In the genomic region with DNA sequence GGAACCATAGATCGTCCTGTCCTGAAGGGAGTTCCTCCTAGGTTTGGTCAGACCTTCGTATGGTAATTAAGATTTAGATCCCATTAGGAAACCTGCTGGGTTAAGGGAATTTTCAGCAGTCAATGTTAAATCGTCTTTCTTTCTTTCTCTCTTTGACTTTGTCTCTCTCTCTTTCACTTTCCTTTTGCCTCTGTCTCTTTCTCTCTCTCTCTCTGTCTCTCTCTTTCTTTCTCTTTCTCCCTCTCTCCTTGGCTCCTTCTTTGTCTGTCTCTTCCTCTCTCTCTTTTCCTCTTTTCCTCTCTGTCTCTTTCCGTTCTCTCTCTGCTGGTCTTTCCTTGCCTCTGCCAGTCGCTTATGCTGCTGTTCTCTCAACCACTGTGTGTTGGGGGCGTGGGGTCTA, we compare ENCODE assay signal across 18 cellular contexts. TPM values are rescaled to one million over a fixed set of nuclear protein-coding genes. Genes with fewer than 3 reads are reported as not detected.
DNase-seq lines count a peak whose midpoint lies in the region; ATAC-seq and TF ChIP-seq lines count a peak whose summit lies in the region.
"Had no signal": no experiment of that assay in that cellular context is flagged by ENCODE, and none has a peak within 500 bp of the region (broad histone marks: within the 10 kb centered on the region; RNA-seq: fewer than 3 reads in every experiment).

No MANE protein-coding gene starts in this region.

- intact Hi-C loops in natural killer cell (cut with micrococcal nuclease), result no loop called here

- CTCF ChIA-PET in WTC11 (lab: Charles Lee), result no interaction called here

- peak overlapping the region; percentile 11 for H3K4me3 Mint-ChIP-seq in T-helper 1 cell treated with Interleukin-12 subunit alpha and Interleukin-12 subunit beta and Interleukin-4 antibody, amounts not matched to agents 30 μg/mL and 1 μg/mL, for 36 hours
- peak overlapping the region; percentile 61 for H3K4me3 Mint-ChIP-seq in natural killer cell treated with Interleukin-12 subunit alpha and Interleukin-12 subunit beta and Interleukin-15 and Interleukin-18, amount 100 ng/mL, for 72 hours
- H3K4me3 Mint-ChIP-seq in natural killer cell (no peak overlapping the region), WTC11 (no peak overlapping the region)
- no peak overlapping the region for H3K4me3 Mint-ChIP-seq in central memory CD8-positive, alpha-beta T cell
- H3K4me3 Mint-ChIP-seq: CD14-positive monocyte, GM23338 had no signal

- DNase-seq in T-helper 1 cell, result no peak
- DNase-seq in natural killer cell treated with Interleukin-12 subunit alpha and Interleukin-12 subunit beta and Interleukin-15 and Interleukin-18, amount 100 ng/mL, for 72 hours (ENCODE audit: low spot score), result no peak
- no peak for DNase-seq in natural killer cell
- DNase-seq in WTC11 (ENCODE audit: low spot score), result no peak
- no peak for DNase-seq in central memory CD8-positive, alpha-beta T cell (ENCODE audit: low spot score in 2 of 2)
- DNase-seq: 8988T; CD4-positive, alpha-beta memory T cell; DMS153; DMS79; GDM1; HCEC 1CT had no signal

- H3K9me3 Mint-ChIP-seq in T-helper 1 cell treated with Interleukin-12 subunit alpha and Interleukin-12 subunit beta and Interleukin-4 antibody, amounts not matched to agents 30 μg/mL and 1 μg/mL, for 36 hours, result peaks cover 12% of the 10 kb centered on the region
- H3K9me3 Mint-ChIP-seq in natural killer cell treated with Interleukin-12 subunit alpha and Interleukin-12 subunit beta and Interleukin-15 and Interleukin-18, amount 100 ng/mL, for 72 hours, result peaks cover 11% of the 10 kb centered on the region
- H3K9me3 Mint-ChIP-seq in natural killer cell, result peaks cover 2 to 5% of the 10 kb centered on the region in 2 donors
- H3K9me3 Mint-ChIP-seq in WTC11, result peaks cover 63% of the 10 kb centered on the region
- H3K9me3 Mint-ChIP-seq in central memory CD8-positive, alpha-beta T cell, result peaks cover 6% of the 10 kb centered on the region

- POLR2A ChIA-PET in WTC11 (lab: Charles Lee), result no interaction called here

- H3K27me3 Mint-ChIP-seq in T-helper 1 cell treated with Interleukin-12 subunit alpha and Interleukin-12 subunit beta and Interleukin-4 antibody, amounts not matched to agents 30 μg/mL and 1 μg/mL, for 36 hours (ENCODE audit: low read depth), result no peaks in the 10 kb centered on the region
- H3K27me3 Mint-ChIP-seq in natural killer cell treated with Interleukin-12 subunit alpha and Interleukin-12 subunit beta and Interleukin-15 and Interleukin-18, amount 100 ng/mL, for 72 hours, result no peaks in the 10 kb centered on the region
- H3K27me3 Mint-ChIP-seq in natural killer cell (ENCODE audit: low read depth in 2 of 2) (no peaks in the 10 kb centered on the region), WTC11 (ENCODE audit: low read depth) (peaks cover 11% of the 10 kb centered on the region)
- H3K27me3 Mint-ChIP-seq in central memory CD8-positive, alpha-beta T cell, result no peaks in the 10 kb centered on the region
- H3K27me3 Mint-ChIP-seq: CD4-positive, alpha-beta memory T cell had no signal

- TF ChIP-seq CTCF in natural killer cell (IDR thresholded peaks at IDR 0.05) (no peak), WTC11 (IDR thresholded peaks at IDR 0.05) (no peak)

- H3K4me1 Mint-ChIP-seq in T-helper 1 cell treated with Interleukin-12 subunit alpha and Interleukin-12 subunit beta and Interleukin-4 antibody, amounts not matched to agents 30 μg/mL and 1 μg/mL, for 36 hours (ENCODE audit: low read depth), result peaks cover 24% of the 10 kb centered on the region
- peaks cover 31 to 32% of the 10 kb centered on the region in 2 donors for H3K4me1 Mint-ChIP-seq in natural killer cell treated with Interleukin-12 subunit alpha and Interleukin-12 subunit beta and Interleukin-15 and Interleukin-18, amount 100 ng/mL, for 72 hours (ENCODE audit: low read depth in 2 of 2)
- H3K4me1 Mint-ChIP-seq in natural killer cell, result peaks cover 24 to 33% of the 10 kb centered on the region in 2 donors
- H3K4me1 Mint-ChIP-seq in WTC11, result peaks cover 55% of the 10 kb centered on the region
- H3K4me1 Mint-ChIP-seq in central memory CD8-positive, alpha-beta T cell, result peaks cover 25% of the 10 kb centered on the region

- no peaks in the 10 kb centered on the region for H3K36me3 Mint-ChIP-seq in T-helper 1 cell treated with Interleukin-12 subunit alpha and Interleukin-12 subunit beta and Interleukin-4 antibody, amounts not matched to agents 30 μg/mL and 1 μg/mL, for 36 hours (ENCODE audit: low read depth)
- H3K36me3 Mint-ChIP-seq in natural killer cell treated with Interleukin-12 subunit alpha and Interleukin-12 subunit beta and Interleukin-15 and Interleukin-18, amount 100 ng/mL, for 72 hours, result peaks cover 8% of the 10 kb centered on the region
- H3K36me3 Mint-ChIP-seq in natural killer cell (no peaks in the 10 kb centered on the region), WTC11 (peaks cover 54% of the 10 kb centered on the region)
- peaks cover 4% of the 10 kb centered on the region for H3K36me3 Mint-ChIP-seq in central memory CD8-positive, alpha-beta T cell (ENCODE audit: insufficient read depth)
- H3K36me3 Mint-ChIP-seq: CD14-positive monocyte had no signal

- ATAC-seq in natural killer cell treated with Interleukin-12 subunit alpha and Interleukin-12 subunit beta and Interleukin-15 and Interleukin-18, amount 100 ng/mL, for 72 hours, result no peak
- no peak for ATAC-seq in natural killer cell
- no peak for ATAC-seq in WTC11
- ATAC-seq in central memory CD8-positive, alpha-beta T cell (replicated peaks; ENCODE audit: extremely low read depth, poor library complexity, severe bottlenecking), result no peak
- no peak for ATAC-seq in GM18909 (IDR thresholded peaks at IDR 0.05; ENCODE audit: poor library complexity, unreplicated experiment)
- ATAC-seq in HG02852 (IDR thresholded peaks at IDR 0.05; ENCODE audit: unreplicated experiment), result no peak
- ATAC-seq: GM23338 had no signal

- no peak overlapping the region for H3K27ac Mint-ChIP-seq in T-helper 1 cell treated with Interleukin-12 subunit alpha and Interleukin-12 subunit beta and Interleukin-4 antibody, amounts not matched to agents 30 μg/mL and 1 μg/mL, for 36 hours
- H3K27ac Mint-ChIP-seq in natural killer cell treated with Interleukin-12 subunit alpha and Interleukin-12 subunit beta and Interleukin-15 and Interleukin-18, amount 100 ng/mL, for 72 hours, result peak overlapping the region; percentile 48 to 97
- H3K27ac Mint-ChIP-seq in natural killer cell (peak overlapping the region in 1 of 2 donors; percentile 1), WTC11 (peak overlapping the region; percentile 6; the same call in 1 of the 2 replicates)
- H3K27ac Mint-ChIP-seq in central memory CD8-positive, alpha-beta T cell (ENCODE audit: low read depth), result peak overlapping the region; percentile 7
- H3K27ac Mint-ChIP-seq: GM23338 had no signal

TF ChIP-seq in WTC11, 78 proteins besides CTCF, POLR2A, EP300 and RAD21 (continues in another document):
- TF ChIP-seq MYBL2 (CRISPR knock-in tag; IDR thresholded peaks at IDR 0.05) (no peak), ESRRA (CRISPR knock-in tag; IDR thresholded peaks at IDR 0.05; ENCODE audit: borderline replicate concordance) (no peak), ZBTB21 (CRISPR knock-in tag; IDR thresholded peaks at IDR 0.05; ENCODE audit: borderline replicate concordance) (no peak), JUN (CRISPR knock-in tag; IDR thresholded peaks at IDR 0.05) (no peak), RORB (CRISPR knock-in tag; IDR thresholded peaks at IDR 0.05) (no peak)
- TF ChIP-seq, protein P1, sequence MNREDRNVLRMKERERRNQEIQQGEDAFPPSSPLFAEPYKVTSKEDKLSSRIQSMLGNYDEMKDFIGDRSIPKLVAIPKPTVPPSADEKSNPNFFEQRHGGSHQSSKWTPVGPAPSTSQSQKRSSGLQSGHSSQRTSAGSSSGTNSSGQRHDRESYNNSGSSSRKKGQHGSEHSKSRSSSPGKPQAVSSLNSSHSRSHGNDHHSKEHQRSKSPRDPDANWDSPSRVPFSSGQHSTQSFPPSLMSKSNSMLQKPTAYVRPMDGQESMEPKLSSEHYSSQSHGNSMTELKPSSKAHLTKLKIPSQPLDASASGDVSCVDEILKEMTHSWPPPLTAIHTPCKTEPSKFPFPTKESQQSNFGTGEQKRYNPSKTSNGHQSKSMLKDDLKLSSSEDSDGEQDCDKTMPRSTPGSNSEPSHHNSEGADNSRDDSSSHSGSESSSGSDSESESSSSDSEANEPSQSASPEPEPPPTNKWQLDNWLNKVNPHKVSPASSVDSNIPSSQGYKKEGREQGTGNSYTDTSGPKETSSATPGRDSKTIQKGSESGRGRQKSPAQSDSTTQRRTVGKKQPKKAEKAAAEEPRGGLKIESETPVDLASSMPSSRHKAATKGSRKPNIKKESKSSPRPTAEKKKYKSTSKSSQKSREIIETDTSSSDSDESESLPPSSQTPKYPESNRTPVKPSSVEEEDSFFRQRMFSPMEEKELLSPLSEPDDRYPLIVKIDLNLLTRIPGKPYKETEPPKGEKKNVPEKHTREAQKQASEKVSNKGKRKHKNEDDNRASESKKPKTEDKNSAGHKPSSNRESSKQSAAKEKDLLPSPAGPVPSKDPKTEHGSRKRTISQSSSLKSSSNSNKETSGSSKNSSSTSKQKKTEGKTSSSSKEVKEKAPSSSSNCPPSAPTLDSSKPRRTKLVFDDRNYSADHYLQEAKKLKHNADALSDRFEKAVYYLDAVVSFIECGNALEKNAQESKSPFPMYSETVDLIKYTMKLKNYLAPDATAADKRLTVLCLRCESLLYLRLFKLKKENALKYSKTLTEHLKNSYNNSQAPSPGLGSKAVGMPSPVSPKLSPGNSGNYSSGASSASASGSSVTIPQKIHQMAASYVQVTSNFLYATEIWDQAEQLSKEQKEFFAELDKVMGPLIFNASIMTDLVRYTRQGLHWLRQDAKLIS (CRISPR knock-in tag; IDR thresholded peaks at IDR 0.05; ENCODE audit: borderline replicate concordance), result no peak

RNA-seq across cellular contexts. Expression of a gene that starts 8.7 kb away (rescaled TPM):
- under 1 TPM; 0.31 to 0.47 TPM for total RNA-seq in natural killer cell treated with Interleukin-12 subunit alpha and Interleukin-12 subunit beta and Interleukin-15 and Interleukin-18, amount 100 ng/mL, for 72 hours
- 1 to 10 TPM in 1 of 3 donors, under 1 TPM in 2; 0.41 to 1.0 (median 0.65) TPM for total RNA-seq in natural killer cell
- total RNA-seq in WTC11 (2021), result 0.17 to 0.41 TPM (median 0.32 TPM) in 3 replicates
- total RNA-seq: A673; CD4-positive, alpha-beta memory T cell had no signal

RNA-seq across cellular contexts. Expression of a gene that starts 15.9 kb away (rescaled TPM):
- total RNA-seq in natural killer cell treated with Interleukin-12 subunit alpha and Interleukin-12 subunit beta and Interleukin-15 and Interleukin-18, amount 100 ng/mL, for 72 hours, result not detected
- total RNA-seq in natural killer cell (not detected), WTC11 (2021) (not detected in 3 replicates)
- total RNA-seq: A673; CD4-positive, alpha-beta memory T cell; GM23338 had no signal

RNA-seq across cellular contexts. Expression of a gene that starts 20.6 kb away (rescaled TPM):
- not detected for total RNA-seq in natural killer cell treated with Interleukin-12 subunit alpha and Interleukin-12 subunit beta and Interleukin-15 and Interleukin-18, amount 100 ng/mL, for 72 hours
- total RNA-seq in natural killer cell (not detected), WTC11 (2021) (not detected in 3 replicates)
- total RNA-seq: A673; CD4-positive, alpha-beta memory T cell; Daoy; GM23338 had no signal

RNA-seq across cellular contexts. Expression of a gene that starts 44.5 kb away (rescaled TPM):
- total RNA-seq in natural killer cell treated with Interleukin-12 subunit alpha and Interleukin-12 subunit beta and Interleukin-15 and Interleukin-18, amount 100 ng/mL, for 72 hours, result under 1 TPM in 1 of 2 donors, not detected in 1; 0.47 TPM
- total RNA-seq in natural killer cell (1 to 10 TPM in 1 of 3 donors, not detected in 2; 1.1 TPM), WTC11 (2021) (not detected in 3 replicates)
- total RNA-seq: A673, Daoy, GM23338 had no signal

RNA-seq across cellular contexts. Expression of a gene that starts 47.1 kb away (rescaled TPM):
- under 1 TPM; 0.39 to 0.50 TPM for total RNA-seq in natural killer cell treated with Interleukin-12 subunit alpha and Interleukin-12 subunit beta and Interleukin-15 and Interleukin-18, amount 100 ng/mL, for 72 hours
- total RNA-seq in natural killer cell, result 1 to 10 TPM in 2 of 3 donors, under 1 TPM in 1; 0.50 to 3.9 (median 1.9) TPM
- total RNA-seq in WTC11 (2021), result 1.0 to 1.9 TPM (median 1.6 TPM) in 3 replicates
- total RNA-seq: A673 had no signal

Comparison
In these comparisons a context has a peak if more than half of its experiments do, and no peak if none do; other contexts are left out.
1. H3K4me3 Mint-ChIP-seq: peak in T-helper 1 cell treated with Interleukin-12 subunit alpha and Interleukin-12 subunit beta and Interleukin-4 antibody, amounts not matched to agents 30 μg/mL and 1 μg/mL, for 36 hours (single experiment) and natural killer cell treated with Interleukin-12 subunit alpha and Interleukin-12 subunit beta and Interleukin-15 and Interleukin-18, amount 100 ng/mL, for 72 hours (single experiment); none in natural killer cell (single experiment), WTC11 (single experiment) and central memory CD8-positive, alpha-beta T cell (single experiment).